Comparison of ENCODE assay signal across 8 cellular contexts in genomic region chr21:14972678-14973077, GRCh38.
"Had no signal": no experiment of that assay in that cellular context is flagged by ENCODE, and none has a peak within 500 bp of the region (broad histone marks: within the 10 kb centered on the region; RNA-seq: fewer than 3 reads in every experiment).

No MANE protein-coding gene starts in this region.

- ATAC-seq: GM12878 had no signal

- DNase-seq: GDM1, GF-D8 had no signal

- FAIRE-seq: G401.6, GM12878, GM12891, GM12892, GM18507, GM19239 had no signal

- H3K4me3 ChIP-seq: GM12878 had no signal
